Comparison of ENCODE assay signal across 8 cellular contexts in the genomic region with DNA sequence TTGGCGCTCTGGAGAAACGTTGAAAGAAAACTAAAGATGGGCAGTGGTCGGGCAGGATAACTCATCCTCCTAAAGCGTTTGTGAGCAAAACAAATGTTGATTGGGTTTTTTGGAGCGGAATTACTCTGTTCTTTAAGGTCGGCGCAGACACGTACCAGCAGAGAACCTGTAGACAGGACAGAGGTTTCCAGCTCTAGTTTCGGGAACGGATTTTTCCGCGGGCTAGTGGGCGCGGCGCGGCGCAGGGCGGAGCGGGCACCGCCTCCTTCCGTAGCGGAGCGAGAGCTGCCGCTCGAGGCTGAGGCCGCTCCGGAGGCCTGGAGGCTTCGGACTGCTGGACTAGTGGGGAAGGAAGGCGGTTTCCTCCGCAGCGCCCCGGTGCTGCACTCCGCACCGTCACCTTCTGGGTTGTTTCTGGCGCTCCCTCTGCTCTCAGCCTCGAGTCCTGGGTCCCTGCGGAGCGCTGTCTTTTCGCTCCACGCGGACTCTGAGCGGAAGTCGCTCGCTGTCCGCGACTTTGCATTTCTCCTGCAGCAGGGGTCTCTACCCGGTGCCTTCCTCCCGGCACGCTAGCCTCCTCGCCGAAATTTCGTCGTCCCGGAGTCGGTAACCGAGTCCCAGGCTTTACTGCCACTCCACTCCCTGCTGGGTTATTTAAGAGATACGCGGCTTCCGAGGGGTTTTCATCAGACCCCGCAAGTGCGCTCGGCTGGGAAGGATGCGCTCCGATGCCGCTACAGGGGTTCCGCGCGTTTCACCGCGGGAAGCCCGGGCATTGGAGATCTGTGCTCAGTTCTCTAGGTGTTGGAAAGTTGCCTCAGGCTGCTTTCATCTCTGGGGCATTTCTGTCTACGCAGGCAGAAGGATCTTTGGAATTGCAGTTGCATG. TPM values are rescaled to one million over a fixed set of nuclear protein-coding genes. Genes with fewer than 3 reads are reported as not detected.
A peak's percentile ranks its signal among the peaks of the same experiment; 100 is the strongest.
DNase-seq lines count a peak whose midpoint lies in the region; ATAC-seq lines count a peak whose summit lies in the region.

No MANE protein-coding gene starts in this region.

- H3K27ac Mint-ChIP-seq in activated T-helper 2 cell treated with anti-CD3 and anti-CD28 coated beads, Interferon-gamma antibody, Interleukin-2, Interleukin-4, amounts not matched to agents 10 μg/mL and 5 μg/mL and 100 μg/mL, durations not matched to agents 14 hours and 24 hours and 36 hours: peak overlapping the region; percentile 2
- H3K27ac Mint-ChIP-seq in stimulated activated naive CD8-positive, alpha-beta T cell treated with anti-CD3 and anti-CD28 coated beads, Interleukin-15, Interleukin-2, amounts not matched to agents 100 ng/mL and 50 ng/mL, for 24 hours: peak overlapping the region; percentile 15

- intact Hi-C loops in activated T-helper 2 cell treated with anti-CD3 and anti-CD28 coated beads, Interferon-gamma antibody, Interleukin-2, Interleukin-4, amounts not matched to agents 10 μg/mL and 5 μg/mL and 100 μg/mL, durations not matched to agents 14 hours and 24 hours and 36 hours (cut with micrococcal nuclease): loop anchor here (2.0 kb wide), 3 partner anchors 28 to 264 kb away; partner anchors contain the start of gene FOXE3

- peaks cover 50% of the 10 kb centered on the region for H3K27me3 Mint-ChIP-seq in activated T-helper 2 cell treated with anti-CD3 and anti-CD28 coated beads, Interferon-gamma antibody, Interleukin-2, Interleukin-4, amounts not matched to agents 10 μg/mL and 5 μg/mL and 100 μg/mL, durations not matched to agents 14 hours and 24 hours and 36 hours (ENCODE audit: low read depth)
- H3K27me3 Mint-ChIP-seq in stimulated activated naive CD8-positive, alpha-beta T cell treated with anti-CD3 and anti-CD28 coated beads, Interleukin-15, Interleukin-2, amounts not matched to agents 100 ng/mL and 50 ng/mL, for 24 hours: no peaks in the 10 kb centered on the region

- H3K4me3 Mint-ChIP-seq in activated T-helper 2 cell treated with anti-CD3 and anti-CD28 coated beads, Interferon-gamma antibody, Interleukin-2, Interleukin-4, amounts not matched to agents 10 μg/mL and 5 μg/mL and 100 μg/mL, durations not matched to agents 14 hours and 24 hours and 36 hours (ENCODE audit: low read depth): peak overlapping the region; percentile 50
- peak overlapping the region; percentile 72 for H3K4me3 Mint-ChIP-seq in stimulated activated naive CD8-positive, alpha-beta T cell treated with anti-CD3 and anti-CD28 coated beads, Interleukin-15, Interleukin-2, amounts not matched to agents 100 ng/mL and 50 ng/mL, for 24 hours

- peak; percentile 28 for DNase-seq in NCI-H1092 treated with DMSO at 0.1 percent for 48 hours (lab: John Stamatoyannopoulos, UW)
- no peak for DNase-seq in NCI-H1092 (lab: John Stamatoyannopoulos, UW)
- DNase-seq in activated T-helper 2 cell treated with anti-CD3 and anti-CD28 coated beads, Interferon-gamma antibody, Interleukin-2, Interleukin-4, amounts not matched to agents 10 μg/mL and 5 μg/mL and 100 μg/mL, durations not matched to agents 14 hours and 24 hours and 36 hours (ENCODE audit: low spot score): no peak
- peak; percentile 48 for DNase-seq in iris pigment epithelial cell (ENCODE audit: low read depth)
- no peak for DNase-seq in RKO (ENCODE audit: low spot score)
- DNase-seq in NCI-H1417 (lab: John Stamatoyannopoulos, UW): no peak

- H3K9me3 Mint-ChIP-seq in activated T-helper 2 cell treated with anti-CD3 and anti-CD28 coated beads, Interferon-gamma antibody, Interleukin-2, Interleukin-4, amounts not matched to agents 10 μg/mL and 5 μg/mL and 100 μg/mL, durations not matched to agents 14 hours and 24 hours and 36 hours: no peaks in the 10 kb centered on the region
- H3K9me3 Mint-ChIP-seq in stimulated activated naive CD8-positive, alpha-beta T cell treated with anti-CD3 and anti-CD28 coated beads, Interleukin-15, Interleukin-2, amounts not matched to agents 100 ng/mL and 50 ng/mL, for 24 hours: no peaks in the 10 kb centered on the region

- peaks cover 13% of the 10 kb centered on the region for H3K4me1 Mint-ChIP-seq in activated T-helper 2 cell treated with anti-CD3 and anti-CD28 coated beads, Interferon-gamma antibody, Interleukin-2, Interleukin-4, amounts not matched to agents 10 μg/mL and 5 μg/mL and 100 μg/mL, durations not matched to agents 14 hours and 24 hours and 36 hours (ENCODE audit: low read depth)
- H3K4me1 Mint-ChIP-seq in stimulated activated naive CD8-positive, alpha-beta T cell treated with anti-CD3 and anti-CD28 coated beads, Interleukin-15, Interleukin-2, amounts not matched to agents 100 ng/mL and 50 ng/mL, for 24 hours (ENCODE audit: low read depth): peaks cover 24% of the 10 kb centered on the region

- no peak for ATAC-seq in HG03039 (IDR thresholded peaks at IDR 0.05; ENCODE audit: unreplicated experiment)

- H3K36me3 Mint-ChIP-seq in activated T-helper 2 cell treated with anti-CD3 and anti-CD28 coated beads, Interferon-gamma antibody, Interleukin-2, Interleukin-4, amounts not matched to agents 10 μg/mL and 5 μg/mL and 100 μg/mL, durations not matched to agents 14 hours and 24 hours and 36 hours (ENCODE audit: low read depth): no peaks in the 10 kb centered on the region
- H3K36me3 Mint-ChIP-seq in stimulated activated naive CD8-positive, alpha-beta T cell treated with anti-CD3 and anti-CD28 coated beads, Interleukin-15, Interleukin-2, amounts not matched to agents 100 ng/mL and 50 ng/mL, for 24 hours (ENCODE audit: low read depth): no peaks in the 10 kb centered on the region

RNA-seq across cellular contexts. Expression of gene FOXD2, which starts 7.0 kb away (rescaled TPM):
- total RNA-seq in activated T-helper 2 cell treated with anti-CD3 and anti-CD28 coated beads, Interferon-gamma antibody, Interleukin-2, Interleukin-4, amounts not matched to agents 10 μg/mL and 5 μg/mL and 100 μg/mL, durations not matched to agents 14 hours and 24 hours and 36 hours: 0.11 and 0.18 TPM in 2 replicates

RNA-seq across cellular contexts. Expression of gene FOXE3, which starts 28.7 kb away (rescaled TPM):
- not detected in 2 replicates for total RNA-seq in activated T-helper 2 cell treated with anti-CD3 and anti-CD28 coated beads, Interferon-gamma antibody, Interleukin-2, Interleukin-4, amounts not matched to agents 10 μg/mL and 5 μg/mL and 100 μg/mL, durations not matched to agents 14 hours and 24 hours and 36 hours

Comparison
In these comparisons a context has a peak if more than half of its experiments do, and no peak if none do; other contexts are left out.
1. DNase-seq: peak in NCI-H1092 treated with DMSO at 0.1 percent for 48 hours (single experiment) and iris pigment epithelial cell (single experiment); none in NCI-H1092 (single experiment), activated T-helper 2 cell treated with anti-CD3 and anti-CD28 coated beads, Interferon-gamma antibody, Interleukin-2, Interleukin-4, amounts not matched to agents 10 μg/mL and 5 μg/mL and 100 μg/mL, durations not matched to agents 14 hours and 24 hours and 36 hours (single experiment), RKO (single experiment) and NCI-H1417 (0 of 3).